16 cellular contexts compared by ENCODE assay signal in the genomic region with DNA sequence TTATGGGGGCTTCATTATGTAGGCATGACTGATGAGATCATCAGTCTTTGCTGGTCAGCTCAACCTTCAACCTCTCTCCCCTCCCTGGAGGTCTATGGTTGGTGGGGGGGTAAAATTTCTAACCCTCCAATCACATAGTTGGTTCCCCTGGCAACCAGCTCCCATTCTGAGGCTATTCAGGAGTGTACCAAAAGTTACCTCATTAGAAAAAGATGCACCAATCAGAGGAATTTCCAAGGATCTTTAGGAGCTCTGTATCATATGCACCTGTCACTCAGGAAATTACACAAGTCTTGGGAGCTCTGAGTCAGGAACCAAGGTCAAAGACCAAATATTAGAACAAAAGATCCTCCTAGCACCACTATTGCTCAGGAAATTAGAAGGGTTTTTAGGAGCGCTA. TPM values are rescaled to one million over a fixed set of nuclear protein-coding genes. Genes with fewer than 3 reads are reported as not detected.
DNase-seq lines count a peak whose midpoint lies in the region; ATAC-seq and TF ChIP-seq lines count a peak whose summit lies in the region.
"Had no signal": no experiment of that assay in that cellular context is flagged by ENCODE, and none has a peak within 500 bp of the region (broad histone marks: within the 10 kb centered on the region; RNA-seq: fewer than 3 reads in every experiment).

No MANE protein-coding gene starts in this region.

- H2AFZ ChIP-seq in mammary epithelial cell (ENCODE audit: low read depth, low read length) (no peak overlapping the region), GM23338 (no peak overlapping the region)

- no peaks in the 10 kb centered on the region for H3K36me3 Mint-ChIP-seq in GM23338 (ENCODE audit: low read depth)
- no peaks in the 10 kb centered on the region for H3K36me3 Mint-ChIP-seq in immature natural killer cell
- H3K36me3 Mint-ChIP-seq: CD8-positive, alpha-beta memory T cell had no signal

- DNase-seq in HCEC 1CT (peak; percentile 42), LoVo (ENCODE audit: low spot score) (peak; percentile 27), mammary epithelial cell (peak; percentile 64), foreskin keratinocyte (peak in 1 of 2 donors; percentile 76), GM23338 (ENCODE audit: low spot score) (no peak), lower leg skin (ENCODE audit: low spot score in 2 of 2) (no peak), immature natural killer cell (no peak)
- DNase-seq: CD8-positive, alpha-beta memory T cell; KBM-7; MG63; NCI-H1105 treated with DMSO at 0.1 percent for 48 hours; NCI-H187; NCI-H2171; NCI-H510A had no signal

- H3K36me3 ChIP-seq in mammary epithelial cell (ENCODE audit: insufficient read depth, low read length) (no peaks in the 10 kb centered on the region), GM23338 (ENCODE audit: insufficient read depth) (no peaks in the 10 kb centered on the region)
- H3K36me3 ChIP-seq: HAP-1, MG63 had no signal

- H3K27me3 ChIP-seq in mammary epithelial cell (ENCODE audit: insufficient read depth, low read length) (no peaks in the 10 kb centered on the region), foreskin keratinocyte (no peaks in the 10 kb centered on the region), GM23338 (ENCODE audit: insufficient read depth) (no peaks in the 10 kb centered on the region)
- H3K27me3 ChIP-seq: MG63 had no signal

- ATAC-seq in foreskin keratinocyte: peak; percentile 39
- no peak for ATAC-seq in GM21381 (IDR thresholded peaks at IDR 0.05; ENCODE audit: unreplicated experiment)
- no peak for ATAC-seq in GM23338

- dilution Hi-C loops in mammary epithelial cell (cut with HindIII; ENCODE audit: low sequenced_read_pairs): no loop called here

- in situ Hi-C loops in mammary epithelial cell (cut with MboI; ENCODE audit: low sequenced_read_pairs in 2 of 2): no loop called here

- H3K27me3 Mint-ChIP-seq in GM23338 (ENCODE audit: insufficient read depth, low read depth, poor library complexity) (peaks cover 3% of the 10 kb centered on the region), immature natural killer cell (ENCODE audit: low read depth in 3 of 3) (peaks cover 0 to 1% (median 0%) of the 10 kb centered on the region in 3 donors)

- H3K4me3 ChIP-seq in mammary epithelial cell (replicated peaks in 1 of 3; ENCODE audit: insufficient read depth in 1 of 3, low read depth in 2 of 3, low read length in 3 of 3) (no peak overlapping the region), GM23338 (no peak overlapping the region), lower leg skin (ENCODE audit: low read depth, poor library complexity, severe bottlenecking) (no peak overlapping the region)
- H3K4me3 ChIP-seq: HAP-1, MG63 had no signal

- TF ChIP-seq POLR2A in lower leg skin (IDR thresholded peaks at IDR 0.05): no peak

- H4K20me1 ChIP-seq in mammary epithelial cell (ENCODE audit: insufficient read depth, low read length): no peaks in the 10 kb centered on the region
- no peaks in the 10 kb centered on the region for H4K20me1 ChIP-seq in GM23338 (replicated peaks; ENCODE audit: insufficient read depth)

- H3K4me3 Mint-ChIP-seq in GM23338 (no peak overlapping the region), immature natural killer cell (no peak overlapping the region)
- H3K4me3 Mint-ChIP-seq: CD8-positive, alpha-beta memory T cell had no signal

- no peaks in the 10 kb centered on the region for H3K9me3 ChIP-seq in mammary epithelial cell (replicated peaks; ENCODE audit: insufficient read depth, low read length)
- H3K9me3 ChIP-seq: HAP-1, MG63 had no signal

- intact Hi-C loops in mammary epithelial cell (cut with micrococcal nuclease): no loop called here
- intact Hi-C loops in lower leg skin (cut with DNase I; ENCODE audit: low total_unique reads): no loop called here

- H3K4me1 Mint-ChIP-seq in GM23338 (no peaks in the 10 kb centered on the region), immature natural killer cell (no peaks in the 10 kb centered on the region)
- H3K4me1 Mint-ChIP-seq: CD8-positive, alpha-beta memory T cell had no signal

- no peak overlapping the region for H3K9ac ChIP-seq in mammary epithelial cell (ENCODE audit: insufficient read depth, low read length)

- BruUV-seq in mammary epithelial cell (replicated peaks; lab: Mats Ljungman, UMichigan): no TSS peak

- CTCF ChIA-PET in mammary epithelial cell (lab: Charles Lee; ENCODE audit: low non-redundant PET): no interaction called here

- WGBS in mammary epithelial cell (ENCODE audit: low coverage, missing lambda C conversion rate): 100% methylated on average over 1 of the region's 1 CpG
- 67 to 95% methylated on average over 1 of the region's 1 CpG for WGBS in lower leg skin, 2 donors

- H3K27ac ChIP-seq in mammary epithelial cell (ENCODE audit: insufficient read depth, low read depth, low read length) (no peak overlapping the region), foreskin keratinocyte (no peak overlapping the region), GM23338 (ENCODE audit: low read depth) (no peak overlapping the region)

- H3K4me2 ChIP-seq in mammary epithelial cell (ENCODE audit: insufficient read depth, low read depth, low read length) (no peak overlapping the region), GM23338 (no peak overlapping the region)

- H3K79me2 ChIP-seq in mammary epithelial cell (ENCODE audit: insufficient read depth, low read length) (no peaks in the 10 kb centered on the region), GM23338 (replicated peaks; ENCODE audit: insufficient read depth) (no peaks in the 10 kb centered on the region)

- TF ChIP-seq CTCF in mammary epithelial cell (conservative IDR thresholded peaks at IDR 0.05 in 1 of 2, IDR thresholded peaks at IDR 0.05 in 1 of 2; ENCODE audit: extremely low read depth in 1 of 2, insufficient read depth in 1 of 2, low read depth in 1 of 2, low read length in 2 of 2) (no peak), foreskin keratinocyte (conservative IDR thresholded peaks at IDR 0.05) (no peak), GM23338 (conservative IDR thresholded peaks at IDR 0.05; ENCODE audit: low read depth in 2 of 2) (no peak), lower leg skin (IDR thresholded peaks at IDR 0.05) (no peak)

- H3K4me1 ChIP-seq in mammary epithelial cell (ENCODE audit: insufficient read depth, low read length) (peaks cover 32% of the 10 kb centered on the region), foreskin keratinocyte (peaks cover 27% of the 10 kb centered on the region), GM23338 (ENCODE audit: insufficient read depth) (no peaks in the 10 kb centered on the region)

- H3K9me3 Mint-ChIP-seq in GM23338 (no peaks in the 10 kb centered on the region), immature natural killer cell (no peaks in the 10 kb centered on the region)
- H3K9me3 Mint-ChIP-seq: CD8-positive, alpha-beta memory T cell had no signal

- 0 out of 2 replicates have a peak, but pooled peaks cover 3% of the 10 kb centered on the region for H3K9me2 ChIP-seq in GM23338 (ENCODE audit: insufficient read depth)

- H3K27ac Mint-ChIP-seq in GM23338 (no peak overlapping the region), immature natural killer cell (no peak overlapping the region)
- H3K27ac Mint-ChIP-seq: CD8-positive, alpha-beta memory T cell had no signal

- H3F3A ChIP-seq in GM23338 (replicated peaks; ENCODE audit: low read depth): no peaks in the 10 kb centered on the region

RNA-seq across cellular contexts. Expression of gene LEO1, which starts 21.4 kb away (rescaled TPM):
- total RNA-seq in mammary epithelial cell (10 to 100 TPM; 11.3 to 25.5 TPM), foreskin keratinocyte (33.3 and 38.3 TPM in 2 replicates), lower leg skin (10 to 100 TPM; 18.5 to 23.8 (median 20.8) TPM)
- polyA plus RNA-seq in mammary epithelial cell (7.3 TPM), foreskin keratinocyte (17.8 and 20.3 TPM in 2 replicates), GM23338 (2016; fragmentation: Nextera tagmentation; extraction: Ambion mirVana) (44.1 and 55.6 TPM in 2 replicates), immature natural killer cell (10 to 100 TPM; 10.4 to 30.0 (median 16.2) TPM)
- 7.5 TPM for polyA minus RNA-seq in mammary epithelial cell
- total RNA-seq in GM23338 (2014; rRNA removed; shearing (Covaris generic)): 34.7 and 41.4 TPM in 2 replicates

RNA-seq across cellular contexts. Expression of gene MAPK6, which starts 26.1 kb away (rescaled TPM):
- total RNA-seq in mammary epithelial cell (100 to 1,000 TPM in 1 of 2 donors, 10 to 100 TPM in 1; 99.9 to 105 TPM), foreskin keratinocyte (76.6 and 78.2 TPM in 2 replicates), lower leg skin (10 to 100 TPM; 48.8 to 73.1 (median 54.5) TPM)
- polyA plus RNA-seq in mammary epithelial cell (42.5 TPM), foreskin keratinocyte (16.6 and 19.8 TPM in 2 replicates), GM23338 (2016; fragmentation: Nextera tagmentation; extraction: Ambion mirVana) (40.9 and 43.5 TPM in 2 replicates), immature natural killer cell (1 to 10 TPM; 2.4 to 5.1 (median 4.9) TPM)
- 76.9 TPM for polyA minus RNA-seq in mammary epithelial cell
- 92.3 and 94.9 TPM in 2 replicates for total RNA-seq in GM23338 (2014; rRNA removed; shearing (Covaris generic))

Comparison
In these comparisons a context has a peak if more than half of its experiments do, and no peak if none do; other contexts are left out.
1. DNase-seq: peak in HCEC 1CT (single experiment), LoVo (single experiment) and mammary epithelial cell (single experiment); none in GM23338 (single experiment), lower leg skin (0 of 2) and immature natural killer cell (0 of 3).